In genomic region chr15:78977591-78978347, GRCh38 we compare ENCODE assay signal across 11 cellular contexts. TPM values are rescaled to one million over a fixed set of nuclear protein-coding genes. Genes with fewer than 3 reads are reported as not detected.
A peak's percentile ranks its signal among the peaks of the same experiment; 100 is the strongest.
DNase-seq lines count a peak whose midpoint lies in the region; ATAC-seq and TF ChIP-seq lines count a peak whose summit lies in the region.
"Had no signal": no experiment of that assay in that cellular context is flagged by ENCODE, and none has a peak within 500 bp of the region (broad histone marks: within the 10 kb centered on the region; RNA-seq: fewer than 3 reads in every experiment).

No MANE protein-coding gene starts in this region.

- peaks cover 0 to 3% (median 0%) of the 10 kb centered on the region in 7 donors for H3K9me3 Mint-ChIP-seq in CD14-positive monocyte
- H3K9me3 Mint-ChIP-seq in stimulated activated naive CD8-positive, alpha-beta T cell treated with anti-CD3 and anti-CD28 coated beads, Interleukin-15, amount 100 ng/mL, for 72 hours: no peaks in the 10 kb centered on the region
- H3K9me3 Mint-ChIP-seq: activated naive CD4-positive, alpha-beta T cell treated with anti-CD3 and anti-CD28 coated beads for 36 hours had no signal

- ATAC-seq in GM19395 (IDR thresholded peaks at IDR 0.05; ENCODE audit: unreplicated experiment) (peak; percentile 42), HG02852 (IDR thresholded peaks at IDR 0.05; ENCODE audit: unreplicated experiment) (peak; percentile 47), HG03571 (IDR thresholded peaks at IDR 0.05; ENCODE audit: unreplicated experiment) (peak; percentile 28)
- ATAC-seq in stimulated activated naive CD8-positive, alpha-beta T cell treated with anti-CD3 and anti-CD28 coated beads, Interleukin-15, amount 100 ng/mL, for 72 hours: no peak
- no peak for ATAC-seq in activated CD4-positive, CD25-positive, alpha-beta regulatory T cell treated with anti-CD3 and anti-CD28 coated beads, Interleukin-2, amount 50 U/mL, for 24 hours

- H3K4me3 Mint-ChIP-seq in CD14-positive monocyte: peak overlapping the region; percentile 31 to 68
- H3K4me3 Mint-ChIP-seq in stimulated activated naive CD8-positive, alpha-beta T cell treated with anti-CD3 and anti-CD28 coated beads, Interleukin-15, amount 100 ng/mL, for 72 hours: peak overlapping the region in 1 of 2 donors; percentile 17
- H3K4me3 Mint-ChIP-seq: activated naive CD4-positive, alpha-beta T cell treated with anti-CD3 and anti-CD28 coated beads for 36 hours had no signal

- DNase-seq in CD14-positive monocyte (ENCODE audit: low spot score) (no peak), CD1c-positive myeloid dendritic cell (ENCODE audit: extremely low spot score) (no peak), DMS79 (lab: John Stamatoyannopoulos, UW) (no peak)
- no peak for DNase-seq in stimulated activated naive CD8-positive, alpha-beta T cell treated with anti-CD3 and anti-CD28 coated beads, Interleukin-15, amount 100 ng/mL, for 72 hours
- DNase-seq: activated naive CD4-positive, alpha-beta T cell treated with anti-CD3 and anti-CD28 coated beads for 36 hours; NCI-H1694 treated with DMSO at 0.1 percent for 48 hours; small intestine had no signal

- peaks cover 0 to 5% (median 3%) of the 10 kb centered on the region in 3 donors for H3K27me3 Mint-ChIP-seq in CD14-positive monocyte (ENCODE audit: low read depth in 3 of 3)
- H3K27me3 Mint-ChIP-seq in stimulated activated naive CD8-positive, alpha-beta T cell treated with anti-CD3 and anti-CD28 coated beads, Interleukin-15, amount 100 ng/mL, for 72 hours: peaks cover 16% of the 10 kb centered on the region

- H3K27ac Mint-ChIP-seq in CD14-positive monocyte: peak overlapping the region in 6 of 7 donors; percentile 70 to 94 (median 92)
- peak overlapping the region in 1 of 2 donors; percentile 59 for H3K27ac Mint-ChIP-seq in stimulated activated naive CD8-positive, alpha-beta T cell treated with anti-CD3 and anti-CD28 coated beads, Interleukin-15, amount 100 ng/mL, for 72 hours
- H3K27ac Mint-ChIP-seq: activated naive CD4-positive, alpha-beta T cell treated with anti-CD3 and anti-CD28 coated beads for 36 hours had no signal

- H3K36me3 Mint-ChIP-seq in CD14-positive monocyte: peaks cover 0 to 2% of the 10 kb centered on the region in 2 donors

- no peak for TF ChIP-seq CTCF in CD14-positive monocyte (IDR thresholded peaks at IDR 0.05)

- H3K4me1 Mint-ChIP-seq in CD14-positive monocyte: peaks cover 51% of the 10 kb centered on the region
- peaks cover 28% of the 10 kb centered on the region for H3K4me1 Mint-ChIP-seq in stimulated activated naive CD8-positive, alpha-beta T cell treated with anti-CD3 and anti-CD28 coated beads, Interleukin-15, amount 100 ng/mL, for 72 hours

- intact Hi-C loops in CD14-positive monocyte (cut with micrococcal nuclease): loop anchor here in 1 of 2 donors (5.0 kb wide), 1 partner anchor 35 kb away; no protein-coding TSS in a partner anchor

RNA-seq across cellular contexts. Expression of gene CTSH, which starts 32.9 kb away (rescaled TPM):
- 100 to 1,000 TPM; 756 to 884 TPM for polyA plus RNA-seq in CD14-positive monocyte

Comparison
In these comparisons a context has a peak if more than half of its experiments do, and no peak if none do; other contexts are left out.
1. ATAC-seq: peak in GM19395 (single experiment), HG02852 (single experiment) and HG03571 (single experiment); none in stimulated activated naive CD8-positive, alpha-beta T cell treated with anti-CD3 and anti-CD28 coated beads, Interleukin-15, amount 100 ng/mL, for 72 hours (single experiment) and activated CD4-positive, CD25-positive, alpha-beta regulatory T cell treated with anti-CD3 and anti-CD28 coated beads, Interleukin-2, amount 50 U/mL, for 24 hours (0 of 2).